14 cellular contexts compared by ENCODE assay signal in the genomic region with DNA sequence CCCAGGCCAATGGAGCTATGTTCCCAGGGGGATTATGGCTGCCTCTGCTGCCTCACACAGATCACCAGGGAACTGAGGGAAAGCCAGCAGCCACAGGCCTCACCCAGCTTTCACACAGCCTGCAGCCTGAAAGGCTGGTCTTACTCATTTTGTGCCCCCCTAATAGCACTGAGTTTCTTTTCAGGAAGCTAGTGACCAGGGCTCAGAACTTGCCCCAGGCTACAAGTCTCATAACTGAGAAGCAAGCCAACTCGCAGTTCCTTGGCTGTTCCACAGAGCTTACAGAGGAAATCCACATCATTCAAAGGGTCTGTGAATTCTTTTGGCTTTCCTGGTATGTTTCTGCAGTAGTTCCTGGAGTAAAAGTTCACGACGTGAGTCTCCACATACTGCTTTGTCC.
DNase-seq lines count a peak whose midpoint lies in the region; ATAC-seq and TF ChIP-seq lines count a peak whose summit lies in the region.
"Had no signal": no experiment of that assay in that cellular context is flagged by ENCODE, and none has a peak within 500 bp of the region (broad histone marks: within the 10 kb centered on the region; RNA-seq: fewer than 3 reads in every experiment).

No MANE protein-coding gene starts in this region.

- POLR2A ChIA-PET in PC-9 (lab: Charles Lee; ENCODE audit: unreplicated experiment), result no interaction called here

- no peaks in the 10 kb centered on the region for H3K4me1 ChIP-seq in PC-9 (replicated peaks; ENCODE audit: insufficient read depth)
- H3K4me1 ChIP-seq: BLaER1 treated with 17β-estradiol and CSF1 and Interleukin-3, amounts not matched to agents 10 nM and 100 nM had no signal

- no TSS peak for BruUV-seq in PC-9 (replicated peaks; lab: Mats Ljungman, UMichigan)

- DNase-seq in ELF-1 (ENCODE audit: low read depth, low spot score), result peak; percentile 13
- no peak for DNase-seq in PC-9
- DNase-seq in foreskin melanocyte, result peak; percentile 65
- peak; percentile 45 for DNase-seq in posterior vena cava (ENCODE audit: low spot score)
- no peak for DNase-seq in Right ventricle myocardium superior
- no peak for DNase-seq in inferior parietal cortex (ENCODE audit: extremely low spot score)
- DNase-seq: ACHN; Calu3; CD4-positive, CD25-positive, alpha-beta regulatory T cell; DMS 273 treated with DMSO at 0.1 percent for 48 hours; H7 had no signal

- H4K20me1 ChIP-seq in PC-9 (ENCODE audit: insufficient read depth), result no peaks in the 10 kb centered on the region
- H4K20me1 ChIP-seq: BLaER1 treated with 17β-estradiol and CSF1 and Interleukin-3, amounts not matched to agents 10 nM and 100 nM had no signal

- no peaks in the 10 kb centered on the region for H3K9me2 ChIP-seq in PC-9 (ENCODE audit: insufficient read depth)

- H3K4me2 ChIP-seq in PC-9, result no peak overlapping the region
- H3K4me2 ChIP-seq: BLaER1 treated with 17β-estradiol and CSF1 and Interleukin-3, amounts not matched to agents 10 nM and 100 nM; GM23338 had no signal

- no peaks in the 10 kb centered on the region for H3F3A ChIP-seq in PC-9 (ENCODE audit: insufficient read depth, low read depth)

- H3K27me3 ChIP-seq in PC-9 (ENCODE audit: insufficient read depth, low read depth), result no peaks in the 10 kb centered on the region
- H3K27me3 ChIP-seq: BLaER1 treated with 17β-estradiol and CSF1 and Interleukin-3, amounts not matched to agents 10 nM and 100 nM had no signal

- H3K27ac ChIP-seq in PC-9, result no peak overlapping the region
- H3K27ac ChIP-seq: BLaER1 treated with 17β-estradiol and CSF1 and Interleukin-3, amounts not matched to agents 10 nM and 100 nM had no signal

- TF ChIP-seq CTCF in PC-9 (conservative IDR thresholded peaks at IDR 0.05), result no peak

- no peaks in the 10 kb centered on the region; the same call in none of the 2 replicates for H3K9me3 ChIP-seq in PC-9 (ENCODE audit: insufficient read depth, low read depth)

- 0 out of 2 replicates have a peak overlapping the region, but pooled peaks have one; percentile 17 for H2AFZ ChIP-seq in PC-9
- H2AFZ ChIP-seq: GM23338 had no signal

- H3K36me3 ChIP-seq in PC-9 (ENCODE audit: low read depth), result no peaks in the 10 kb centered on the region
- H3K36me3 ChIP-seq: BLaER1 treated with 17β-estradiol and CSF1 and Interleukin-3, amounts not matched to agents 10 nM and 100 nM had no signal

- H3K4me3 ChIP-seq in PC-9, result no peak overlapping the region
- H3K4me3 ChIP-seq: BLaER1 treated with 17β-estradiol and CSF1 and Interleukin-3, amounts not matched to agents 10 nM and 100 nM; GM23338 had no signal

- intact Hi-C loops in PC-9 (cut with micrococcal nuclease; ENCODE audit: unreplicated experiment) (no loop called here), posterior vena cava (cut with DNase I) (no loop called here), Right ventricle myocardium superior (cut with DNase I) (no loop called here)

- ATAC-seq in HG03175 (IDR thresholded peaks at IDR 0.05; ENCODE audit: unreplicated experiment), result no peak
- no peak for ATAC-seq in Right ventricle myocardium superior (ENCODE audit: poor library complexity)
- ATAC-seq: GM23338 had no signal

- CTCF ChIA-PET in PC-9 (lab: Charles Lee), result no interaction called here

- no peaks in the 10 kb centered on the region for H3K79me2 ChIP-seq in PC-9 (ENCODE audit: low read depth)

Comparison
In these comparisons a context has a peak if more than half of its experiments do, and no peak if none do; other contexts are left out.
1. DNase-seq: peak in ELF-1 (single experiment), foreskin melanocyte (single experiment) and posterior vena cava (single experiment); none in PC-9 (0 of 2), Right ventricle myocardium superior (single experiment) and inferior parietal cortex (single experiment).